In the genomic region with DNA sequence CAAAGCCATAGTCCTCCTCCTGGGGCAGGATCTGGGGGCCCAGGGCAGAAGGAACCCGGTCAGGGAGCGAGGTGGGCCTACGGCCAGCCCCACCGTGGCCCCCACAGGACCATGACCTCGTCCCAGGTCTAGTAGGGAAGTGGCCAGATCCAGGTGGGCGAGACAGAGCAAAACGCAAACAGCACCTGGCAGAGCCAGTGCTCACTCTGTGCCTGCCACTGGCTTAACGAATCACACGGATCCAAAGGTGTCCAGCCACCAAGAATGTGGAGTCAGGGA, we compare ENCODE assay signal across 12 cellular contexts.
A peak's percentile ranks its signal among the peaks of the same experiment; 100 is the strongest.
DNase-seq lines count a peak whose midpoint lies in the region; ATAC-seq and TF ChIP-seq lines count a peak whose summit lies in the region.
"Had no signal": no experiment of that assay in that cellular context is flagged by ENCODE, and none has a peak within 500 bp of the region (broad histone marks: within the 10 kb centered on the region; RNA-seq: fewer than 3 reads in every experiment).

No MANE protein-coding gene starts in this region.

- no peak for ATAC-seq in activated naive CD8-positive, alpha-beta T cell treated with anti-CD3 and anti-CD28 coated beads, Interleukin-2, amount 10 ng/mL, durations not matched to agents 7 days and 5 days (ENCODE audit: low read depth)
- ATAC-seq in activated B cell treated with CpG ODN at 0.5 μM for 24 hours (ENCODE audit: low read depth) (peak; percentile 18), aorta (ENCODE audit: low FRiP score) (no peak)

- no peak overlapping the region for H2AFZ ChIP-seq in smooth muscle cell (ENCODE audit: low read depth)

- intact Hi-C loops in activated B cell treated with CpG ODN at 0.5 μM for 24 hours (cut with micrococcal nuclease) (no loop called here), aorta (cut with DNase I) (loop anchor here (2.0 to 5.0 kb wide), 2 partner anchors 169 kb away; a partner anchor contains a TSS)

- no peaks in the 10 kb centered on the region for H3K4me1 ChIP-seq in iPS-15b (ENCODE audit: control insufficient read depth, insufficient read depth, low read length)
- peaks cover 0 to 7% of the 10 kb centered on the region in 2 donors for H3K4me1 ChIP-seq in aorta (ENCODE audit: control insufficient read depth in 1 of 2, insufficient read depth in 2 of 2, low read length in 2 of 2)
- H3K4me1 ChIP-seq in smooth muscle cell (ENCODE audit: low read depth), result no peaks in the 10 kb centered on the region

- POLR2A ChIA-PET in activated naive CD8-positive, alpha-beta T cell treated with anti-CD3 and anti-CD28 coated beads, Interleukin-2, amount 10 ng/mL, durations not matched to agents 7 days and 5 days (lab: Charles Lee), result interaction anchor here (0.6 to 1.1 kb wide), 2 partner anchors 69 to 247 kb away, joined by 3 read pairs; no protein-coding TSS in a partner anchor
- POLR2A ChIA-PET in activated B cell treated with CpG ODN at 0.5 μM for 24 hours (lab: Charles Lee), result interaction anchor here (1.0 to 2.2 kb wide), 4 partner anchors 169 to 252 kb away, joined by 3 to 15 read pairs (median 6); no protein-coding TSS in a partner anchor

- TF ChIP-seq CTCF in activated B cell treated with CpG ODN at 0.5 μM for 24 hours (IDR thresholded peaks at IDR 0.05) (no peak), smooth muscle cell (IDR thresholded peaks at IDR 0.05; ENCODE audit: borderline replicate concordance, insufficient read depth, poor library complexity, severe bottlenecking) (no peak)

- 78 to 89% methylated on average over 9 of the region's 9 CpGs for WGBS in aorta, 2 donors
- 92% methylated on average over 9 of the region's 9 CpGs for WGBS in smooth muscle cell (ENCODE audit: low lambda C conversion rate)

- H3K9me3 ChIP-seq in iPS-15b (ENCODE audit: control insufficient read depth, insufficient read depth, low read length) (no peaks in the 10 kb centered on the region), aorta (ENCODE audit: control insufficient read depth, low read length) (no peaks in the 10 kb centered on the region), smooth muscle cell (replicated peaks; ENCODE audit: low read depth) (no peaks in the 10 kb centered on the region)
- H3K9me3 ChIP-seq: adrenal gland, prostate gland, stomach had no signal

- H3K79me2 ChIP-seq in smooth muscle cell (ENCODE audit: low read depth), result no peaks in the 10 kb centered on the region

- H3K9ac ChIP-seq in iPS-15b (ENCODE audit: low read depth, low read length) (peak overlapping the region; percentile 18), smooth muscle cell (ENCODE audit: low read depth) (no peak overlapping the region)

- H3K4me1 Mint-ChIP-seq in activated naive CD8-positive, alpha-beta T cell treated with anti-CD3 and anti-CD28 coated beads, Interleukin-2, amount 10 ng/mL, durations not matched to agents 7 days and 5 days, result peaks cover 20% of the 10 kb centered on the region
- H3K4me1 Mint-ChIP-seq in activated naive CD8-positive, alpha-beta T cell treated with anti-CD3 and anti-CD28 coated beads for 36 hours, result peaks cover 7% of the 10 kb centered on the region
- H3K4me1 Mint-ChIP-seq in activated B cell treated with CpG ODN at 0.5 μM for 24 hours, result peaks cover 5% of the 10 kb centered on the region

- H3K36me3 ChIP-seq in iPS-15b (ENCODE audit: control insufficient read depth, insufficient read depth, low read length), result no peaks in the 10 kb centered on the region
- peaks cover 0 to 5% of the 10 kb centered on the region in 2 donors for H3K36me3 ChIP-seq in aorta (ENCODE audit: control insufficient read depth in 1 of 2, insufficient read depth in 2 of 2, low read length in 1 of 2)
- no peaks in the 10 kb centered on the region for H3K36me3 ChIP-seq in smooth muscle cell (ENCODE audit: low read depth)
- H3K36me3 ChIP-seq: prostate gland had no signal

- peaks cover 55% of the 10 kb centered on the region for H3K36me3 Mint-ChIP-seq in activated naive CD8-positive, alpha-beta T cell treated with anti-CD3 and anti-CD28 coated beads, Interleukin-2, amount 10 ng/mL, durations not matched to agents 7 days and 5 days
- peaks cover 60% of the 10 kb centered on the region for H3K36me3 Mint-ChIP-seq in activated naive CD8-positive, alpha-beta T cell treated with anti-CD3 and anti-CD28 coated beads for 36 hours
- H3K36me3 Mint-ChIP-seq in activated B cell treated with CpG ODN at 0.5 μM for 24 hours (ENCODE audit: low read depth), result peaks cover 93% of the 10 kb centered on the region

- H3K27me3 ChIP-seq in iPS-15b (ENCODE audit: control insufficient read depth, insufficient read depth, low read length) (no peaks in the 10 kb centered on the region), aorta (ENCODE audit: control insufficient read depth in 1 of 2, insufficient read depth in 2 of 2, low read length in 1 of 2) (no peaks in the 10 kb centered on the region), smooth muscle cell (ENCODE audit: low read depth) (no peaks in the 10 kb centered on the region)
- H3K27me3 ChIP-seq: adrenal gland, stomach had no signal

- peak overlapping the region; percentile 46 for H3K27ac Mint-ChIP-seq in activated naive CD8-positive, alpha-beta T cell treated with anti-CD3 and anti-CD28 coated beads, Interleukin-2, amount 10 ng/mL, durations not matched to agents 7 days and 5 days
- H3K27ac Mint-ChIP-seq in activated naive CD8-positive, alpha-beta T cell treated with anti-CD3 and anti-CD28 coated beads for 36 hours, result no peak overlapping the region
- no peak overlapping the region for H3K27ac Mint-ChIP-seq in activated B cell treated with CpG ODN at 0.5 μM for 24 hours
- H3K27ac Mint-ChIP-seq: CD4-positive, alpha-beta T cell had no signal

- no peak overlapping the region for H3K4me2 ChIP-seq in smooth muscle cell

- peaks cover 5% of the 10 kb centered on the region for H3K9me3 Mint-ChIP-seq in activated naive CD8-positive, alpha-beta T cell treated with anti-CD3 and anti-CD28 coated beads, Interleukin-2, amount 10 ng/mL, durations not matched to agents 7 days and 5 days
- no peaks in the 10 kb centered on the region for H3K9me3 Mint-ChIP-seq in activated naive CD8-positive, alpha-beta T cell treated with anti-CD3 and anti-CD28 coated beads for 36 hours
- peaks cover 4% of the 10 kb centered on the region for H3K9me3 Mint-ChIP-seq in activated B cell treated with CpG ODN at 0.5 μM for 24 hours
- H3K9me3 Mint-ChIP-seq: CD4-positive, alpha-beta T cell had no signal

- no peaks in the 10 kb centered on the region for H3F3A ChIP-seq in smooth muscle cell (ENCODE audit: low read depth)

- CTCF ChIA-PET in activated B cell treated with CpG ODN at 0.5 μM for 24 hours (lab: Charles Lee), result interaction anchor here (0.9 to 3.8 kb wide), 34 partner anchors 9 to 292 kb away, joined by 3 to 129 read pairs (median 4); a partner anchor contains a TSS

- H3K27ac ChIP-seq in temporal lobe (ENCODE audit: low read depth, low read length) (peak overlapping the region; percentile 98), aorta (ENCODE audit: low read depth in 1 of 2, low read length in 2 of 2) (no peak overlapping the region), smooth muscle cell (ENCODE audit: low read depth) (no peak overlapping the region)
- H3K27ac ChIP-seq: adrenal gland, stomach had no signal

- DNase-seq in activated naive CD8-positive, alpha-beta T cell treated with anti-CD3 and anti-CD28 coated beads, Interleukin-2, amount 10 ng/mL, durations not matched to agents 7 days and 5 days, result no peak
- no peak for DNase-seq in activated naive CD8-positive, alpha-beta T cell treated with anti-CD3 and anti-CD28 coated beads for 36 hours
- DNase-seq in activated B cell treated with CpG ODN at 0.5 μM for 24 hours, result no peak
- DNase-seq in aorta, result no peak
- DNase-seq in mucosa of gallbladder (ENCODE audit: low spot score), result no peak
- no peak for DNase-seq in smooth muscle cell (lab: John Stamatoyannopoulos, UW; ENCODE audit: unreplicated experiment)

- no peak overlapping the region for H3K4me3 Mint-ChIP-seq in activated naive CD8-positive, alpha-beta T cell treated with anti-CD3 and anti-CD28 coated beads, Interleukin-2, amount 10 ng/mL, durations not matched to agents 7 days and 5 days
- no peak overlapping the region for H3K4me3 Mint-ChIP-seq in activated naive CD8-positive, alpha-beta T cell treated with anti-CD3 and anti-CD28 coated beads for 36 hours
- H3K4me3 Mint-ChIP-seq in activated B cell treated with CpG ODN at 0.5 μM for 24 hours, result no peak overlapping the region
- H3K4me3 Mint-ChIP-seq: CD4-positive, alpha-beta T cell had no signal

- no peaks in the 10 kb centered on the region for H4K20me1 ChIP-seq in smooth muscle cell (ENCODE audit: low read depth)

- no peaks in the 10 kb centered on the region for H3K27me3 Mint-ChIP-seq in activated naive CD8-positive, alpha-beta T cell treated with anti-CD3 and anti-CD28 coated beads, Interleukin-2, amount 10 ng/mL, durations not matched to agents 7 days and 5 days
- H3K27me3 Mint-ChIP-seq in activated naive CD8-positive, alpha-beta T cell treated with anti-CD3 and anti-CD28 coated beads for 36 hours, result no peaks in the 10 kb centered on the region
- H3K27me3 Mint-ChIP-seq in activated B cell treated with CpG ODN at 0.5 μM for 24 hours, result no peaks in the 10 kb centered on the region
- H3K27me3 Mint-ChIP-seq: CD4-positive, alpha-beta T cell had no signal

- H3K4me3 ChIP-seq in iPS-15b (ENCODE audit: low read depth, low read length) (no peak overlapping the region), aorta (ENCODE audit: low read length in 2 of 2) (no peak overlapping the region), smooth muscle cell (no peak overlapping the region)
- H3K4me3 ChIP-seq: adrenal gland, prostate gland, stomach had no signal
